1 cellular context compared by ENCODE assay signal in the genomic region with DNA sequence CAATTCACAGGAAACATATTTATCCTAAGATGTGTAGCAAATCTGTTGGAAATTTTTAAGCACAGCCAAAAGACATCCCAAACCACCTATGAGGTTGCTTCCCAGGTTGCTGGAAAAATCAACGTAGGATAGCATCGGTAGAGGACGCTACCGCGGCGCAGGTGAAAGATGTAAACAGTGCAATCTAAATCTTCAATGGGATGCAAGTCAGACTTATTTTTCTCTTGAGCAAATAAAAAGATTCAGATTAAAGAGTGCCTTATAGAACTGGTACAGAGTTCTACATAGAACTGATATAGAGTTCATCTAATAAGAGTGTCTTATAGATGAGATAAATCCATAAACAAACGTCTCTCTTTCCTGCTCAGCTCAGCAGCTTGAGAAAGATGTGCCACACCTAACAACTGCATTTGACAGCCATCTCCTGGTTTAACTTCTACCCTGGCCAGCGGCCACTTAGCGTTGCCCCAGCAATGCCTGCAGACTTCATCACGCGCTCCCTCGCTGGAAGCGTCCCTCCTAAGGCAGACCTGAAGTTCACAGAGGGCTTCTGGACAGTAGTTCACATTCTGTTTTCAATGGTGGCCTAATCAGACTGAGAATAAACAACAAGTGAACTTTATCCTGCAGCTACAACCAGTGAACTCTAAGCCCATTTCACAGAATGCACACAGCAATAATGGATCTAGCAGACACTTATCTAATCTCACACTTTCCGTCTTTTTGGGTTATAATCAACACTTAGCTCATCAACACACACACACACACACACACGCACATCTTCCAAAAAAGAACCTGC.
TF ChIP-seq lines count a peak whose summit lies in the region.

No MANE protein-coding gene starts in this region.

TF ChIP-seq in HepG2, 621 proteins besides CTCF, POLR2A, EP300 and RAD21 (continued from another document and continues in another):
- TF ChIP-seq, protein P1, sequence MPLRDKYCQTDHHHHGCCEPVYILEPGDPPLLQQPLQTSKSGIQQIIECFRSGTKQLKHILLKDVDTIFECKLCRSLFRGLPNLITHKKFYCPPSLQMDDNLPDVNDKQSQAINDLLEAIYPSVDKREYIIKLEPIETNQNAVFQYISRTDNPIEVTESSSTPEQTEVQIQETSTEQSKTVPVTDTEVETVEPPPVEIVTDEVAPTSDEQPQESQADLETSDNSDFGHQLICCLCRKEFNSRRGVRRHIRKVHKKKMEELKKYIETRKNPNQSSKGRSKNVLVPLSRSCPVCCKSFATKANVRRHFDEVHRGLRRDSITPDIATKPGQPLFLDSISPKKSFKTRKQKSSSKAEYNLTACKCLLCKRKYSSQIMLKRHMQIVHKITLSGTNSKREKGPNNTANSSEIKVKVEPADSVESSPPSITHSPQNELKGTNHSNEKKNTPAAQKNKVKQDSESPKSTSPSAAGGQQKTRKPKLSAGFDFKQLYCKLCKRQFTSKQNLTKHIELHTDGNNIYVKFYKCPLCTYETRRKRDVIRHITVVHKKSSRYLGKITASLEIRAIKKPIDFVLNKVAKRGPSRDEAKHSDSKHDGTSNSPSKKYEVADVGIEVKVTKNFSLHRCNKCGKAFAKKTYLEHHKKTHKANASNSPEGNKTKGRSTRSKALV (CRISPR knock-in tag; IDR thresholded peaks at IDR 0.05): 0 out of 2 replicates have a peak, but pooled peaks have one; percentile 14
- peak; percentile 55; the same call in 1 of the 2 replicates for TF ChIP-seq ZNF232 (CRISPR knock-in tag; IDR thresholded peaks at IDR 0.05; ENCODE audit: borderline replicate concordance)
- TF ChIP-seq ZNF775 (CRISPR knock-in tag; IDR thresholded peaks at IDR 0.05; ENCODE audit: borderline replicate concordance): no peak
- no peak for TF ChIP-seq RFXAP (CRISPR knock-in tag; IDR thresholded peaks at IDR 0.05; ENCODE audit: borderline replicate concordance)
- peak; percentile 66; the same call in 1 of the 2 replicates for TF ChIP-seq ZFP90 (CRISPR knock-in tag; IDR thresholded peaks at IDR 0.05; ENCODE audit: borderline replicate concordance)
- TF ChIP-seq NFE2L2 (IDR thresholded peaks at IDR 0.05; ENCODE audit: low read length): no peak
- peak; percentile 16; the same call in 1 of the 2 replicates for TF ChIP-seq ZNF878 (CRISPR knock-in tag; IDR thresholded peaks at IDR 0.05)
- no peak; the same call in 2 of the 3 replicates for TF ChIP-seq MXI1 (IDR thresholded peaks at IDR 0.05; ENCODE audit: borderline replicate concordance, low read depth, low read length)
- no peak for TF ChIP-seq ZNF549 (CRISPR knock-in tag; IDR thresholded peaks at IDR 0.05)
- no peak for TF ChIP-seq HCFC1 (IDR thresholded peaks at IDR 0.05; ENCODE audit: low read depth, low read length)
- 0 out of 2 replicates have a peak, but pooled peaks have one; percentile 38 for TF ChIP-seq NBN (conservative IDR thresholded peaks at IDR 0.05)
- TF ChIP-seq KDM4B (CRISPR knock-in tag; IDR thresholded peaks at IDR 0.05): no peak
- TF ChIP-seq ZNF354B (CRISPR knock-in tag; IDR thresholded peaks at IDR 0.05): no peak
- TF ChIP-seq ZNF577 (CRISPR knock-in tag; IDR thresholded peaks at IDR 0.05; ENCODE audit: borderline replicate concordance, low read depth): no peak
- TF ChIP-seq, protein P2, sequence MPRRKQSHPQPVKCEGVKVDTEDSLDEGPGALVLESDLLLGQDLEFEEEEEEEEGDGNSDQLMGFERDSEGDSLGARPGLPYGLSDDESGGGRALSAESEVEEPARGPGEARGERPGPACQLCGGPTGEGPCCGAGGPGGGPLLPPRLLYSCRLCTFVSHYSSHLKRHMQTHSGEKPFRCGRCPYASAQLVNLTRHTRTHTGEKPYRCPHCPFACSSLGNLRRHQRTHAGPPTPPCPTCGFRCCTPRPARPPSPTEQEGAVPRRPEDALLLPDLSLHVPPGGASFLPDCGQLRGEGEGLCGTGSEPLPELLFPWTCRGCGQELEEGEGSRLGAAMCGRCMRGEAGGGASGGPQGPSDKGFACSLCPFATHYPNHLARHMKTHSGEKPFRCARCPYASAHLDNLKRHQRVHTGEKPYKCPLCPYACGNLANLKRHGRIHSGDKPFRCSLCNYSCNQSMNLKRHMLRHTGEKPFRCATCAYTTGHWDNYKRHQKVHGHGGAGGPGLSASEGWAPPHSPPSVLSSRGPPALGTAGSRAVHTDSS (CRISPR knock-in tag; conservative IDR thresholded peaks at IDR 0.05): no peak
- 0 out of 2 replicates have a peak, but pooled peaks have one; percentile 13 for TF ChIP-seq ZNF143 (CRISPR knock-in tag; IDR thresholded peaks at IDR 0.05)
- TF ChIP-seq RBFOX2 (IDR thresholded peaks at IDR 0.05; ENCODE audit: low read depth, low read length): peak; percentile 83
- no peak for TF ChIP-seq SMARCE1 (IDR thresholded peaks at IDR 0.05; ENCODE audit: borderline replicate concordance)
- TF ChIP-seq, protein P3, sequence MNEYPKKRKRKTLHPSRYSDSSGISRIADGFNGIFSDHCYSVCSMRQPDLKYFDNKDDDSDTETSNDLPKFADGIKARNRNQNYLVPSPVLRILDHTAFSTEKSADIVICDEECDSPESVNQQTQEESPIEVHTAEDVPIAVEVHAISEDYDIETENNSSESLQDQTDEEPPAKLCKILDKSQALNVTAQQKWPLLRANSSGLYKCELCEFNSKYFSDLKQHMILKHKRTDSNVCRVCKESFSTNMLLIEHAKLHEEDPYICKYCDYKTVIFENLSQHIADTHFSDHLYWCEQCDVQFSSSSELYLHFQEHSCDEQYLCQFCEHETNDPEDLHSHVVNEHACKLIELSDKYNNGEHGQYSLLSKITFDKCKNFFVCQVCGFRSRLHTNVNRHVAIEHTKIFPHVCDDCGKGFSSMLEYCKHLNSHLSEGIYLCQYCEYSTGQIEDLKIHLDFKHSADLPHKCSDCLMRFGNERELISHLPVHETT (CRISPR knock-in tag; conservative IDR thresholded peaks at IDR 0.05): no peak; the same call in 1 of the 2 replicates
- no peak for TF ChIP-seq GTF3A (CRISPR knock-in tag; conservative IDR thresholded peaks at IDR 0.05)
- TF ChIP-seq ZNF782 (CRISPR knock-in tag; IDR thresholded peaks at IDR 0.05; ENCODE audit: borderline replicate concordance): no peak
- TF ChIP-seq ZNF607 (CRISPR knock-in tag; IDR thresholded peaks at IDR 0.05; ENCODE audit: borderline replicate concordance): no peak
- peak; percentile 82 for TF ChIP-seq RARA (CRISPR knock-in tag; IDR thresholded peaks at IDR 0.05)
- TF ChIP-seq ZBTB37 (CRISPR knock-in tag; IDR thresholded peaks at IDR 0.05): no peak
- no peak for TF ChIP-seq ZNF672 (CRISPR knock-in tag; IDR thresholded peaks at IDR 0.05)
- TF ChIP-seq HIC2 (CRISPR knock-in tag; IDR thresholded peaks at IDR 0.05; ENCODE audit: low read depth): no peak
- TF ChIP-seq IRF1 (CRISPR knock-in tag; IDR thresholded peaks at IDR 0.05; ENCODE audit: low read depth): no peak
- no peak for TF ChIP-seq ZNF7 (CRISPR knock-in tag; IDR thresholded peaks at IDR 0.05)
- no peak for TF ChIP-seq U2AF2 (IDR thresholded peaks at IDR 0.05; ENCODE audit: low read depth, low read length)
- no peak for TF ChIP-seq GPN1 (CRISPR knock-in tag; IDR thresholded peaks at IDR 0.05; ENCODE audit: borderline replicate concordance)
- TF ChIP-seq ZNF670 (CRISPR knock-in tag; IDR thresholded peaks at IDR 0.05; ENCODE audit: borderline replicate concordance): 0 out of 2 replicates have a peak, but pooled peaks have one; percentile 74
- TF ChIP-seq, protein P4, sequence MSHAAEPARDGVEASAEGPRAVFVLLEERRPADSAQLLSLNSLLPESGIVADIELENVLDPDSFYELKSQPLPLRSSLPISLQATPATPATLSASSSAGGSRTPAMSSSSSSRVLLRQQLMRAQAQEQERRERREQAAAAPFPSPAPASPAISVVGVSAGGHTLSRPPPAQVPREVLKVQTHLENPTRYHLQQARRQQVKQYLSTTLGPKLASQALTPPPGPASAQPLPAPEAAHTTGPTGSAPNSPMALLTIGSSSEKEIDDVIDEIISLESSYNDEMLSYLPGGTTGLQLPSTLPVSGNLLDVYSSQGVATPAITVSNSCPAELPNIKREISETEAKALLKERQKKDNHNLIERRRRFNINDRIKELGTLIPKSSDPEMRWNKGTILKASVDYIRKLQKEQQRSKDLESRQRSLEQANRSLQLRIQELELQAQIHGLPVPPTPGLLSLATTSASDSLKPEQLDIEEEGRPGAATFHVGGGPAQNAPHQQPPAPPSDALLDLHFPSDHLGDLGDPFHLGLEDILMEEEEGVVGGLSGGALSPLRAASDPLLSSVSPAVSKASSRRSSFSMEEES (CRISPR knock-in tag; IDR thresholded peaks at IDR 0.05): peak; percentile 78; the same call in 1 of the 2 replicates
- no peak for TF ChIP-seq GLI4 (CRISPR knock-in tag; IDR thresholded peaks at IDR 0.05; ENCODE audit: borderline replicate concordance)
- peak; percentile 71; the same call in 1 of the 2 replicates for TF ChIP-seq KDM5B (CRISPR knock-in tag; IDR thresholded peaks at IDR 0.05; ENCODE audit: borderline replicate concordance)
- no peak for TF ChIP-seq RFX1 (IDR thresholded peaks at IDR 0.05)
- TF ChIP-seq FOXA3 (CRISPR knock-in tag; IDR thresholded peaks at IDR 0.05): peak; percentile 83
- no peak for TF ChIP-seq KLF15 (CRISPR knock-in tag; IDR thresholded peaks at IDR 0.05; ENCODE audit: borderline replicate concordance)
- TF ChIP-seq ZNF234 (CRISPR knock-in tag; conservative IDR thresholded peaks at IDR 0.05): no peak
- TF ChIP-seq ISX (CRISPR knock-in tag; conservative IDR thresholded peaks at IDR 0.05): no peak
- no peak for TF ChIP-seq RAD51 (IDR thresholded peaks at IDR 0.05; ENCODE audit: borderline replicate concordance)
- TF ChIP-seq, protein P5, sequence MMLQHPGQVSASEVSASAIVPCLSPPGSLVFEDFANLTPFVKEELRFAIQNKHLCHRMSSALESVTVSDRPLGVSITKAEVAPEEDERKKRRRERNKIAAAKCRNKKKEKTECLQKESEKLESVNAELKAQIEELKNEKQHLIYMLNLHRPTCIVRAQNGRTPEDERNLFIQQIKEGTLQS (CRISPR knock-in tag; IDR thresholded peaks at IDR 0.05): 0 out of 2 replicates have a peak, but pooled peaks have one; percentile 21
- TF ChIP-seq NRL (CRISPR knock-in tag; IDR thresholded peaks at IDR 0.05; ENCODE audit: borderline replicate concordance): no peak
- TF ChIP-seq ELF3 (CRISPR knock-in tag; IDR thresholded peaks at IDR 0.05): no peak; the same call in none of the 2 replicates
- TF ChIP-seq ZNF747 (CRISPR knock-in tag; IDR thresholded peaks at IDR 0.05; ENCODE audit: borderline replicate concordance): no peak; the same call in 1 of the 2 replicates
- TF ChIP-seq NONO (IDR thresholded peaks at IDR 0.05): no peak
- peak; percentile 58; the same call in 1 of the 2 replicates for TF ChIP-seq NONO (CRISPR knock-in tag; conservative IDR thresholded peaks at IDR 0.05)
- peak; percentile 37; the same call in 1 of the 2 replicates for TF ChIP-seq MYC (CRISPR knock-in tag; IDR thresholded peaks at IDR 0.05; ENCODE audit: borderline replicate concordance)
- peak; percentile 63; the same call in 1 of the 2 replicates for TF ChIP-seq FOXP1 (IDR thresholded peaks at IDR 0.05)
- peak; percentile 76 for TF ChIP-seq FOXP1 (CRISPR knock-in tag; IDR thresholded peaks at IDR 0.05)
- TF ChIP-seq, protein P6, sequence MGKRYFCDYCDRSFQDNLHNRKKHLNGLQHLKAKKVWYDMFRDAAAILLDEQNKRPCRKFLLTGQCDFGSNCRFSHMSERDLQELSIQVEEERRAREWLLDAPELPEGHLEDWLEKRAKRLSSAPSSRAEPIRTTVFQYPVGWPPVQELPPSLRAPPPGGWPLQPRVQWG (CRISPR knock-in tag; IDR thresholded peaks at IDR 0.05; ENCODE audit: borderline replicate concordance, low read depth): no peak
- no peak for TF ChIP-seq AKAP8 (CRISPR knock-in tag; IDR thresholded peaks at IDR 0.05)
